8 cellular contexts compared by ENCODE assay signal in genomic region chr22:23913661-23914353, GRCh38. TPM values are rescaled to one million over a fixed set of nuclear protein-coding genes. Genes with fewer than 3 reads are reported as not detected.
DNase-seq lines count a peak whose midpoint lies in the region; ATAC-seq and FAIRE-seq lines count a peak whose summit lies in the region.

No MANE protein-coding gene starts in this region.

- in situ Hi-C loops in Caki2 (cut with HindIII; ENCODE audit: low pct_unique_long_range_greater_than_20kb, low sequenced_read_pairs): no loop called here

- H3K27ac ChIP-seq in HUES48 (ENCODE audit: low read depth, low read length): peak overlapping the region; percentile 89

- no peaks in the 10 kb centered on the region for H3K27me3 ChIP-seq in HUES48 (ENCODE audit: control insufficient read depth, insufficient read depth, low read length)
- H3K27me3 ChIP-seq in NT2/D1 (ENCODE audit: insufficient read depth, insufficient read length): no peaks in the 10 kb centered on the region

- H3K9ac ChIP-seq in HUES48 (ENCODE audit: low read depth, low read length) (peak overlapping the region; percentile 75), NT2/D1 (ENCODE audit: insufficient read length, low read depth) (peak overlapping the region; percentile 67)

- ATAC-seq in GM21423 (IDR thresholded peaks at IDR 0.05; ENCODE audit: unreplicated experiment): peak; percentile 95

- H3K4me3 ChIP-seq in HUES48 (ENCODE audit: low read depth, low read length) (peak overlapping the region; percentile 66), NT2/D1 (ENCODE audit: insufficient read length, low read depth) (peak overlapping the region; percentile 42)

- peak; percentile 91 for FAIRE-seq in endometrium (lab: Jason Lieb, UNC)

- no peaks in the 10 kb centered on the region for H3K9me3 ChIP-seq in HUES48 (ENCODE audit: control insufficient read depth, insufficient read depth, low read length)
- peaks cover 20% of the 10 kb centered on the region for H3K9me3 ChIP-seq in NT2/D1 (ENCODE audit: insufficient read depth, low read length)

- peaks cover 9% of the 10 kb centered on the region for H3K4me1 ChIP-seq in HUES48 (ENCODE audit: control insufficient read depth, insufficient read depth, low read length)
- no peaks in the 10 kb centered on the region for H3K4me1 ChIP-seq in NT2/D1 (ENCODE audit: insufficient read depth, insufficient read length)

- H3K36me3 ChIP-seq in HUES48 (ENCODE audit: control insufficient read depth, insufficient read depth, low read length) (no peaks in the 10 kb centered on the region), NT2/D1 (ENCODE audit: insufficient read depth, insufficient read length, low read length) (no peaks in the 10 kb centered on the region)

- DNase-seq in Caki2 (ENCODE audit: low read depth) (peak; percentile 98), NT2/D1 (ENCODE audit: low read depth, low spot score) (peak; percentile 81), mesenteric fat pad (ENCODE audit: low spot score) (peak; percentile 100)
- DNase-seq in activated CD8-positive, alpha-beta memory T cell treated with anti-CD3 and anti-CD28 coated beads, Interleukin-2, amount 50 U/mL, for 4 hours: peak; percentile 99
- peak; percentile 98 for DNase-seq in stimulated activated CD8-positive, alpha-beta memory T cell treated with anti-CD3 and anti-CD28 coated beads, Interleukin-15, amount 100 ng/mL, for 1 hour (ENCODE audit: low read depth)

RNA-seq across cellular contexts. Expression of gene MIF, which starts 19.6 kb away (rescaled TPM):
- 1,968 and 2,027 TPM in 2 replicates for total RNA-seq in Caki2 (2014; rRNA removed; shearing (Covaris generic); ENCODE audit: low replicate concordance)
- 319 TPM for total RNA-seq in mesenteric fat pad

RNA-seq across cellular contexts. Expression of gene GSTT2B, which starts 47.2 kb away (rescaled TPM):
- total RNA-seq in Caki2 (2014; rRNA removed; shearing (Covaris generic); ENCODE audit: low replicate concordance): 0.81 and 2.5 TPM in 2 replicates
- total RNA-seq in mesenteric fat pad: 3.8 TPM

RNA-seq across cellular contexts. Expression of gene DDTL, which starts 52.9 kb away (rescaled TPM):
- total RNA-seq in Caki2 (2014; rRNA removed; shearing (Covaris generic); ENCODE audit: low replicate concordance): 0.10 TPM in 1 of 2 replicates, not detected in the other
- total RNA-seq in mesenteric fat pad: 1.2 TPM

RNA-seq across cellular contexts. Expression of gene SLC2A11, which starts 56.1 kb away (rescaled TPM):
- 20.2 and 101 TPM in 2 replicates for total RNA-seq in Caki2 (2014; rRNA removed; shearing (Covaris generic); ENCODE audit: low replicate concordance)
- total RNA-seq in mesenteric fat pad: 8.4 TPM

Comparison
In these comparisons a context has a peak if more than half of its experiments do, and no peak if none do; other contexts are left out.
1. Peak in every context shown above with its lines: DNase-seq, ATAC-seq, H3K4me3 ChIP-seq and H3K27ac ChIP-seq.